In genomic region chr16:1729445-1729844, GRCh38 we compare ENCODE assay signal across 36 cellular contexts.
"Had no signal": no experiment of that assay in that cellular context is flagged by ENCODE, and none has a peak within 500 bp of the region (broad histone marks: within the 10 kb centered on the region; RNA-seq: fewer than 3 reads in every experiment).

No MANE protein-coding gene starts in this region.

- H3K27ac Mint-ChIP-seq: activated B cell treated with CpG ODN at 0.5 μM for 24 hours; activated CD4-positive, alpha-beta memory T cell treated with anti-CD3 and anti-CD28 coated beads for 36 hours; activated CD4-positive, alpha-beta T cell treated with anti-CD3 and anti-CD28 coated beads, Interleukin-2, amount 10 ng/mL, durations not matched to agents 24 days and 14 days; activated CD8-positive, alpha-beta T cell treated with anti-CD3 and anti-CD28 coated beads for 36 hours; activated naive CD4-positive, alpha-beta T cell treated with anti-CD3 and anti-CD28 coated beads for 36 hours; activated naive CD8-positive, alpha-beta T cell treated with anti-CD3 and anti-CD28 coated beads for 36 hours; activated T-cell treated with anti-CD3 and anti-CD28 coated beads, Interleukin-2, amount 50 U/mL, for 72 hours; activated T-helper 1 cell treated with anti-CD3 and anti-CD28 coated beads, Interleukin-12 subunit alpha, Interleukin-12 subunit beta, Interleukin-2, Interleukin-4 antibody, amounts not matched to agents 30 ng/mL and 10 ng/mL and 1 ng/mL, durations not matched to agents 14 hours and 24 hours and 36 hours; activated T-helper 17 cell treated with anti-CD3 and anti-CD28 coated beads, Interleukin-2, amount 50 U/mL, for 72 hours; brain; T-helper 1 cell treated with Interleukin-12 subunit alpha and Interleukin-12 subunit beta and Interleukin-4 antibody, amounts not matched to agents 30 μg/mL and 1 μg/mL, for 36 hours; T-helper 2 cell treated with Interferon-gamma antibody and Interleukin-4, amounts not matched to agents 5 μg/mL and 100 μg/mL, for 36 hours had no signal

- H3K4me3 ChIP-seq: adrenal gland, cardiac muscle cell had no signal

- H3K36me3 Mint-ChIP-seq: activated naive CD4-positive, alpha-beta T cell treated with anti-CD3 and anti-CD28 coated beads, Interleukin-2, amount 50 U/mL, for 72 hours had no signal

- H3K4me1 ChIP-seq: adrenal gland had no signal

- H3K4me3 Mint-ChIP-seq: activated B cell treated with CpG ODN at 0.5 μM for 24 hours; activated CD4-positive, alpha-beta memory T cell treated with anti-CD3 and anti-CD28 coated beads for 36 hours; activated CD4-positive, alpha-beta T cell treated with anti-CD3 and anti-CD28 coated beads, Interleukin-2, amount 10 ng/mL, durations not matched to agents 24 days and 14 days; activated CD8-positive, alpha-beta T cell treated with anti-CD3 and anti-CD28 coated beads for 36 hours; activated naive CD4-positive, alpha-beta T cell treated with anti-CD3 and anti-CD28 coated beads for 36 hours; activated naive CD8-positive, alpha-beta T cell treated with anti-CD3 and anti-CD28 coated beads for 36 hours; activated T-cell treated with anti-CD3 and anti-CD28 coated beads, Interleukin-2, amount 50 U/mL, for 4 hours; activated T-cell treated with anti-CD3 and anti-CD28 coated beads, Interleukin-2, amount 50 U/mL, for 72 hours; activated T-helper 1 cell treated with anti-CD3 and anti-CD28 coated beads, Interleukin-12 subunit alpha, Interleukin-12 subunit beta, Interleukin-2, Interleukin-4 antibody, amounts not matched to agents 30 ng/mL and 10 ng/mL and 1 ng/mL, durations not matched to agents 14 hours and 24 hours and 36 hours; activated T-helper 17 cell treated with anti-CD3 and anti-CD28 coated beads, Interleukin-2, amount 50 U/mL, for 72 hours; brain; central memory CD8-positive, alpha-beta T cell; T-helper 1 cell treated with Interleukin-12 subunit alpha and Interleukin-12 subunit beta and Interleukin-4 antibody, amounts not matched to agents 30 μg/mL and 1 μg/mL, for 36 hours; T-helper 2 cell treated with Interferon-gamma antibody and Interleukin-4, amounts not matched to agents 5 μg/mL and 100 μg/mL, for 36 hours had no signal

- FAIRE-seq: bronchial epithelial cell, TTC549 had no signal

- H3K9me3 Mint-ChIP-seq: activated B cell treated with CpG ODN at 0.5 μM for 24 hours; activated CD4-positive, alpha-beta memory T cell treated with anti-CD3 and anti-CD28 coated beads for 36 hours; activated CD4-positive, alpha-beta T cell treated with anti-CD3 and anti-CD28 coated beads, Interleukin-2, amount 10 ng/mL, durations not matched to agents 24 days and 14 days; activated CD8-positive, alpha-beta T cell treated with anti-CD3 and anti-CD28 coated beads for 36 hours; activated naive CD4-positive, alpha-beta T cell treated with anti-CD3 and anti-CD28 coated beads for 36 hours; activated naive CD4-positive, alpha-beta T cell treated with anti-CD3 and anti-CD28 coated beads, Interleukin-2, amount 50 U/mL, for 72 hours; activated naive CD8-positive, alpha-beta T cell treated with anti-CD3 and anti-CD28 coated beads for 36 hours; activated T-cell treated with anti-CD3 and anti-CD28 coated beads, Interleukin-2, amount 50 U/mL, for 4 hours; activated T-cell treated with anti-CD3 and anti-CD28 coated beads, Interleukin-2, amount 50 U/mL, for 72 hours; activated T-helper 1 cell treated with anti-CD3 and anti-CD28 coated beads, Interleukin-12 subunit alpha, Interleukin-12 subunit beta, Interleukin-2, Interleukin-4 antibody, amounts not matched to agents 30 ng/mL and 10 ng/mL and 1 ng/mL, durations not matched to agents 14 hours and 24 hours and 36 hours; activated T-helper 17 cell treated with anti-CD3 and anti-CD28 coated beads, Interleukin-2, amount 50 U/mL, for 72 hours; brain; central memory CD8-positive, alpha-beta T cell; T-helper 1 cell treated with Interleukin-12 subunit alpha and Interleukin-12 subunit beta and Interleukin-4 antibody, amounts not matched to agents 30 μg/mL and 1 μg/mL, for 36 hours; T-helper 2 cell treated with Interferon-gamma antibody and Interleukin-4, amounts not matched to agents 5 μg/mL and 100 μg/mL, for 36 hours had no signal

- H3K4me1 Mint-ChIP-seq: activated naive CD8-positive, alpha-beta T cell treated with anti-CD3 and anti-CD28 coated beads for 36 hours; brain had no signal

- H3K27ac ChIP-seq: cardiac muscle cell, VCaP had no signal

- H3K27me3 Mint-ChIP-seq: activated B cell treated with CpG ODN at 0.5 μM for 24 hours; activated CD4-positive, alpha-beta memory T cell treated with anti-CD3 and anti-CD28 coated beads for 36 hours; activated CD4-positive, alpha-beta T cell treated with anti-CD3 and anti-CD28 coated beads, Interleukin-2, amount 10 ng/mL, durations not matched to agents 24 days and 14 days; activated CD8-positive, alpha-beta T cell treated with anti-CD3 and anti-CD28 coated beads for 36 hours; activated naive CD8-positive, alpha-beta T cell treated with anti-CD3 and anti-CD28 coated beads for 36 hours; activated T-helper 17 cell treated with anti-CD3 and anti-CD28 coated beads, Interleukin-2, amount 50 U/mL, for 72 hours; brain; central memory CD8-positive, alpha-beta T cell had no signal

- DNase-seq: activated B cell treated with CpG ODN at 0.5 μM for 24 hours; activated CD4-positive, alpha-beta memory T cell treated with anti-CD3 and anti-CD28 coated beads for 36 hours; activated CD4-positive, alpha-beta T cell treated with anti-CD3 and anti-CD28 coated beads for 4 hours; activated CD4-positive, alpha-beta T cell treated with anti-CD3 and anti-CD28 coated beads, Interleukin-2, amount 10 ng/mL, durations not matched to agents 24 days and 14 days; activated CD4-positive, alpha-beta T cell treated with anti-CD3 and anti-CD28 coated beads, Interleukin-2, amount 50 U/mL, for 1 hour; activated CD4-positive, alpha-beta T cell treated with anti-CD3 and anti-CD28 coated beads, Interleukin-2, amount 50 U/mL, for 4 hours; activated CD4-positive, CD25-positive, alpha-beta regulatory T cell treated with anti-CD3 and anti-CD28 coated beads, Interleukin-2, amount 50 U/mL, for 72 hours; activated CD8-positive, alpha-beta memory T cell treated with anti-CD3 and anti-CD28 coated beads, Interleukin-2, amount 50 U/mL, for 4 hours; activated CD8-positive, alpha-beta T cell treated with anti-CD3 and anti-CD28 coated beads for 36 hours; activated effector memory CD4-positive, alpha-beta T cell treated with anti-CD3 and anti-CD28 coated beads, Interleukin-2, amount 50 U/mL, for 16 hours; activated gamma-delta T cell treated with Interleukin-2 at 50 U/mL for 16 hours; activated naive CD4-positive, alpha-beta T cell; activated naive CD4-positive, alpha-beta T cell treated with anti-CD3 and anti-CD28 coated beads for 36 hours; activated naive CD4-positive, alpha-beta T cell treated with anti-CD3 and anti-CD28 coated beads, Interleukin-2, amount 50 U/mL, for 16 hours; activated naive CD8-positive, alpha-beta T cell treated with anti-CD3 and anti-CD28 coated beads for 36 hours; activated T-cell treated with anti-CD3 and anti-CD28 coated beads for 4 hours; activated T-cell treated with anti-CD3 and anti-CD28 coated beads, Interleukin-2, amount 50 U/mL, for 1 hour; activated T-cell treated with anti-CD3 and anti-CD28 coated beads, Interleukin-2, amount 50 U/mL, for 4 hours; activated T-cell treated with anti-CD3 and anti-CD28 coated beads, Interleukin-2, amount 50 U/mL, for 72 hours; amniotic stem cell; aorta; T-helper 1 cell; T-helper 2 cell; T-helper 9 cell had no signal

- ATAC-seq: activated CD8-positive, alpha-beta T cell treated with anti-CD3 and anti-CD28 coated beads for 36 hours; activated naive CD4-positive, alpha-beta T cell treated with anti-CD3 and anti-CD28 coated beads, Interleukin-2, amount 50 U/mL, for 72 hours; activated T-cell treated with anti-CD3 and anti-CD28 coated beads, Interleukin-2, amount 50 U/mL, for 4 hours; activated T-cell treated with anti-CD3 and anti-CD28 coated beads, Interleukin-2, amount 50 U/mL, for 72 hours; activated T-helper 17 cell treated with anti-CD3 and anti-CD28 coated beads, Interleukin-2, amount 50 U/mL, for 72 hours had no signal

- H3K9me3 ChIP-seq: adrenal gland had no signal

- H3K27me3 ChIP-seq: adrenal gland, cardiac muscle cell had no signal
